1 cellular context compared by ENCODE assay signal in genomic region chr18:59592624-59593023, GRCh38.
TF ChIP-seq lines count a peak whose summit lies in the region.

No MANE protein-coding gene starts in this region.

TF ChIP-seq in K562, 482 proteins besides CTCF, POLR2A, EP300 and RAD21 (continued from another document):
- TF ChIP-seq ZNF316 (IDR thresholded peaks at IDR 0.05) (peak; percentile 73), POLR3G (IDR thresholded peaks at IDR 0.05; ENCODE audit: extremely low read depth, insufficient read length, insufficient replicate concordance) (no peak), GTF3C2 (IDR thresholded peaks at IDR 0.05; ENCODE audit: borderline replicate concordance, extremely low read depth, insufficient read length) (no peak), SMAD3 (CRISPR knock-in tag; conservative IDR thresholded peaks at IDR 0.05) (no peak), MAFK (IDR thresholded peaks at IDR 0.05; ENCODE audit: low read length) (peak; percentile 79), USF2 (CRISPR knock-in tag; IDR thresholded peaks at IDR 0.05) (no peak), PHF20 (IDR thresholded peaks at IDR 0.05; ENCODE audit: partially characterized antibody) (no peak), EHMT2 (IDR thresholded peaks at IDR 0.05) (no peak), FIP1L1 (IDR thresholded peaks at IDR 0.05; ENCODE audit: low read depth, low read length, poor library complexity, severe bottlenecking) (no peak), MAFF (IDR thresholded peaks at IDR 0.05; ENCODE audit: low read length) (peak; percentile 77)
